Comparison of ENCODE assay signal across 10 cellular contexts in the genomic region with DNA sequence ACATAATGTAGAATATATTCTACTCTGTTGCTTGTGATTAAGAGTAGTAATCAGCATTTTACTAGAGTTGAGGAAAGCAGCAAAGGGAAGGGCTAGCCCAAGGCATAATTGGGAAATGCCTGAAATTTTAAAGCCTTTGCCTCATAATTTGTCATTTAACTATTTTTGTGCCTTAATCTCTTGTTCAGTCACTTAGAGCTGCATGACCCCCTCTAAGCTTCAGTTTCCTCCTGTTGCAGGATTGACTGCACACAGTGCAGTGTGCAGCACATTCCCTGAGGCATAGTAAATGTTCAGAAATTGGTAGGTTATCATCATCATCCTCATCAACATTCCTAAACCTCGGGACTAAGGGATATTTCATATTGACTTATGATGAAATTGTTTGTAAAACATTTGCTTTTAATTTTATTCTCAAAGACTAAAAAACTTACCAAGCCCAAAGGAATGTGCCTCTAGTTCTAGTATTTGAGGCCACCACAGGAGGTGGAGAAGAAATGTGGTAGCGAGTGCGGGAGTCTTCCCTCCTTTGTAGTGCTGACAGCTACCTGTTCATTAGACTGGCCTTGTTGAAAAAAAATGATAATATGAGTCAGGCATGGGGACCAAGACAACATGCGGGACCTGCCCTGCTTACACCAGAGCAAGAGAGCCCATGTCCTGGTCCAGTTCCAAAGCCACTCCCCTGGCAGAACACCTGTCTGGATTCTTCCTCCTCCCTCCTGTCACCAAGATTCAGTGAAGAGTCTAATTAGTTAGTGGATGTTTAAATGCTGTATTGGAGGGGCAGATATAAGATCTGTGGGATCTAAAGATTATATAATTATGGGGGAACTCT. TPM values are rescaled to one million over a fixed set of nuclear protein-coding genes. Genes with fewer than 3 reads are reported as not detected.
DNase-seq lines count a peak whose midpoint lies in the region; ATAC-seq and TF ChIP-seq lines count a peak whose summit lies in the region.
"Had no signal": no experiment of that assay in that cellular context is flagged by ENCODE, and none has a peak within 500 bp of the region (broad histone marks: within the 10 kb centered on the region; RNA-seq: fewer than 3 reads in every experiment).

No MANE protein-coding gene starts in this region.

- DNase-seq in DND-41, result no peak
- peak; percentile 77 for DNase-seq in LoVo (ENCODE audit: low spot score)
- DNase-seq in choroid plexus epithelial cell (ENCODE audit: low read depth), result peak; percentile 80
- DNase-seq in mucosa of gallbladder (ENCODE audit: low spot score), result peak; percentile 74
- DNase-seq in central memory CD4-positive, alpha-beta T cell, result no peak
- no peak for DNase-seq in NCI-H748 treated with DMSO at 0.1 percent for 48 hours (lab: John Stamatoyannopoulos, UW)
- DNase-seq: activated gamma-delta T cell treated with Interleukin-2 at 50 U/mL for 16 hours; stimulated activated CD4-positive, alpha-beta T cell treated with anti-CD3 and anti-CD28 coated beads, Interleukin-4, amount 100 ng/mL, for 4 hours had no signal

- ATAC-seq in DND-41 (ENCODE audit: insufficient read depth, low read depth) (peak; percentile 48; the same call in 2 of the 3 replicates), GM21825 (IDR thresholded peaks at IDR 0.05; ENCODE audit: unreplicated experiment) (no peak), HG02642 (IDR thresholded peaks at IDR 0.05; ENCODE audit: poor library complexity, unreplicated experiment) (no peak)

- H3K27me3 ChIP-seq in DND-41 (ENCODE audit: insufficient read depth, low read length, poor library complexity), result no peaks in the 10 kb centered on the region

- no peak overlapping the region for H3K9ac ChIP-seq in DND-41 (ENCODE audit: low read depth, low read length)

- TF ChIP-seq CTCF in DND-41 (IDR thresholded peaks at IDR 0.05; ENCODE audit: borderline replicate concordance, extremely low read depth, low read length, poor library complexity, severe bottlenecking) (no peak), choroid plexus epithelial cell (conservative IDR thresholded peaks at IDR 0.05; ENCODE audit: low read depth, low read length) (no peak)

- peak overlapping the region; percentile 37 for H3K4me2 ChIP-seq in DND-41 (ENCODE audit: insufficient read depth, low read length)

- no peaks in the 10 kb centered on the region for H3K79me2 ChIP-seq in DND-41 (ENCODE audit: insufficient read depth, low read length)

- H3K4me3 ChIP-seq in DND-41 (ENCODE audit: low read depth in 1 of 2, low read length in 2 of 2), result no peak overlapping the region
- no peak overlapping the region for H3K4me3 ChIP-seq in choroid plexus epithelial cell (ENCODE audit: low read depth, low read length)

- H2AFZ ChIP-seq in DND-41 (ENCODE audit: low read depth, low read length), result no peak overlapping the region

- H3K27ac ChIP-seq in DND-41 (ENCODE audit: low read length), result peak overlapping the region; percentile 73

- H3K9me3 ChIP-seq in DND-41 (ENCODE audit: insufficient read depth, low read length, severe bottlenecking), result no peaks in the 10 kb centered on the region

- H3K4me1 ChIP-seq in DND-41 (ENCODE audit: insufficient read depth, low read length), result peaks cover 24% of the 10 kb centered on the region

- H3K36me3 ChIP-seq in DND-41 (ENCODE audit: insufficient read depth, low read length), result no peaks in the 10 kb centered on the region

- no peaks in the 10 kb centered on the region for H4K20me1 ChIP-seq in DND-41 (ENCODE audit: insufficient read depth, low read length)

RNA-seq across cellular contexts. Expression of a gene that starts 14.9 kb away (rescaled TPM):
- total RNA-seq in mucosa of gallbladder, result 26.6 TPM

Comparison
In these comparisons a context has a peak if more than half of its experiments do, and no peak if none do; other contexts are left out.
1. DNase-seq: peak in LoVo (single experiment), choroid plexus epithelial cell (single experiment) and mucosa of gallbladder (single experiment); none in DND-41 (single experiment), central memory CD4-positive, alpha-beta T cell (single experiment) and NCI-H748 treated with DMSO at 0.1 percent for 48 hours (single experiment).